In the genomic region with DNA sequence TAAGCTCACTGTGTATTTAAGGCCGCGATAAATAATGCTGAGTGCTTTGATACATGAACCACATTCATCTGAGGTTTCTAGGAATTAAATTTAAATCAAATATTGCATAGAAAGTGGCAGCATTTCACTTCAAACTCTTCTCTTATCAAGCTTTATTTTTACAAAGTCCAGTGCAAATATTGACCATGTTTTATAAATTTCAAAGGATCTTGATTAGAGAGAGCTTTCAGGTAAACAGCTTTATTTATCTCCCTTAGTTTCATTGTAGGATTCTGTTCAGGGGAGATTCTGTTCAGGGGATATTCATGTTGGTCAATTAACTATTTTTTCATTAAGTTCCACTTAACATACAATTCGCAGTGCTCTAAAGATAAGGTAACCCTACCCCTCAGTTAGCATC, we compare ENCODE assay signal across 1 cellular context.
TF ChIP-seq lines count a peak whose summit lies in the region.

No MANE protein-coding gene starts in this region.

TF ChIP-seq in GM23338, 12 proteins besides CTCF, POLR2A, EP300 and RAD21:
- TF ChIP-seq ZNF462 (CRISPR knock-in tag; IDR thresholded peaks at IDR 0.05) (no peak), STAT1 (IDR thresholded peaks at IDR 0.05; ENCODE audit: unreplicated experiment) (no peak), ETS1 (IDR thresholded peaks at IDR 0.05) (no peak), ZNF114 (CRISPR knock-in tag; IDR thresholded peaks at IDR 0.05) (no peak), JUNB (IDR thresholded peaks at IDR 0.05; ENCODE audit: unreplicated experiment) (no peak), NANOG (IDR thresholded peaks at IDR 0.05; ENCODE audit: borderline replicate concordance) (no peak), ZNF331 (CRISPR knock-in tag; IDR thresholded peaks at IDR 0.05; ENCODE audit: low read depth) (no peak), EZH2phosphoT487 (IDR thresholded peaks at IDR 0.05; ENCODE audit: unreplicated experiment) (no peak)
